ENCODE assay signal across 2 cellular contexts in the genomic region with DNA sequence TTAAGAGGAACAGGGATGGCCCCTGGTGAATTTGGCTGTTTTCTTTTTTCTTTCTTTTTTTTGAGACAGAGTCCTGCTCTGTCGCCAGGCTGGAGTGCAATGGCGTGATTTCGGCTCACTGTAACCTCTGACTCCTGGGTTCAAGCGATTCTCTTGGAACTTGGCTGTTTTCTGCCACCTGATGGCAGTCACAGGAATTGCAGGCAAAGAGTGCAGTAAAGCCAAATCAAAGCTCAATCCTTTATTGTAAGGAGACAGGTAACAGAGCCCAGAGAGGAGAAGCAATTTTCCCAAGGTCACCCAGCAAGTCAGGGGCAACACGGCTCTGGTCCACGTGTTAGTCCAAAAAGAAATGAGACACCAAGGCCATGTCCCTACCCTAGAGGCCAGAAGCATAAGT.
TF ChIP-seq lines count a peak whose summit lies in the region.

No MANE protein-coding gene starts in this region.

TF ChIP-seq in GM23338, 12 proteins besides CTCF, POLR2A, EP300 and RAD21 (continued from another document):
- no peak for TF ChIP-seq EZH2 (IDR thresholded peaks at IDR 0.05; ENCODE audit: low read depth, unreplicated experiment)
- TF ChIP-seq, protein P1, sequence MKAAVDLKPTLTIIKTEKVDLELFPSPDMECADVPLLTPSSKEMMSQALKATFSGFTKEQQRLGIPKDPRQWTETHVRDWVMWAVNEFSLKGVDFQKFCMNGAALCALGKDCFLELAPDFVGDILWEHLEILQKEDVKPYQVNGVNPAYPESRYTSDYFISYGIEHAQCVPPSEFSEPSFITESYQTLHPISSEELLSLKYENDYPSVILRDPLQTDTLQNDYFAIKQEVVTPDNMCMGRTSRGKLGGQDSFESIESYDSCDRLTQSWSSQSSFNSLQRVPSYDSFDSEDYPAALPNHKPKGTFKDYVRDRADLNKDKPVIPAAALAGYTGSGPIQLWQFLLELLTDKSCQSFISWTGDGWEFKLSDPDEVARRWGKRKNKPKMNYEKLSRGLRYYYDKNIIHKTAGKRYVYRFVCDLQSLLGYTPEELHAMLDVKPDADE (IDR thresholded peaks at IDR 0.05) = no peak
- TF ChIP-seq, protein P2, sequence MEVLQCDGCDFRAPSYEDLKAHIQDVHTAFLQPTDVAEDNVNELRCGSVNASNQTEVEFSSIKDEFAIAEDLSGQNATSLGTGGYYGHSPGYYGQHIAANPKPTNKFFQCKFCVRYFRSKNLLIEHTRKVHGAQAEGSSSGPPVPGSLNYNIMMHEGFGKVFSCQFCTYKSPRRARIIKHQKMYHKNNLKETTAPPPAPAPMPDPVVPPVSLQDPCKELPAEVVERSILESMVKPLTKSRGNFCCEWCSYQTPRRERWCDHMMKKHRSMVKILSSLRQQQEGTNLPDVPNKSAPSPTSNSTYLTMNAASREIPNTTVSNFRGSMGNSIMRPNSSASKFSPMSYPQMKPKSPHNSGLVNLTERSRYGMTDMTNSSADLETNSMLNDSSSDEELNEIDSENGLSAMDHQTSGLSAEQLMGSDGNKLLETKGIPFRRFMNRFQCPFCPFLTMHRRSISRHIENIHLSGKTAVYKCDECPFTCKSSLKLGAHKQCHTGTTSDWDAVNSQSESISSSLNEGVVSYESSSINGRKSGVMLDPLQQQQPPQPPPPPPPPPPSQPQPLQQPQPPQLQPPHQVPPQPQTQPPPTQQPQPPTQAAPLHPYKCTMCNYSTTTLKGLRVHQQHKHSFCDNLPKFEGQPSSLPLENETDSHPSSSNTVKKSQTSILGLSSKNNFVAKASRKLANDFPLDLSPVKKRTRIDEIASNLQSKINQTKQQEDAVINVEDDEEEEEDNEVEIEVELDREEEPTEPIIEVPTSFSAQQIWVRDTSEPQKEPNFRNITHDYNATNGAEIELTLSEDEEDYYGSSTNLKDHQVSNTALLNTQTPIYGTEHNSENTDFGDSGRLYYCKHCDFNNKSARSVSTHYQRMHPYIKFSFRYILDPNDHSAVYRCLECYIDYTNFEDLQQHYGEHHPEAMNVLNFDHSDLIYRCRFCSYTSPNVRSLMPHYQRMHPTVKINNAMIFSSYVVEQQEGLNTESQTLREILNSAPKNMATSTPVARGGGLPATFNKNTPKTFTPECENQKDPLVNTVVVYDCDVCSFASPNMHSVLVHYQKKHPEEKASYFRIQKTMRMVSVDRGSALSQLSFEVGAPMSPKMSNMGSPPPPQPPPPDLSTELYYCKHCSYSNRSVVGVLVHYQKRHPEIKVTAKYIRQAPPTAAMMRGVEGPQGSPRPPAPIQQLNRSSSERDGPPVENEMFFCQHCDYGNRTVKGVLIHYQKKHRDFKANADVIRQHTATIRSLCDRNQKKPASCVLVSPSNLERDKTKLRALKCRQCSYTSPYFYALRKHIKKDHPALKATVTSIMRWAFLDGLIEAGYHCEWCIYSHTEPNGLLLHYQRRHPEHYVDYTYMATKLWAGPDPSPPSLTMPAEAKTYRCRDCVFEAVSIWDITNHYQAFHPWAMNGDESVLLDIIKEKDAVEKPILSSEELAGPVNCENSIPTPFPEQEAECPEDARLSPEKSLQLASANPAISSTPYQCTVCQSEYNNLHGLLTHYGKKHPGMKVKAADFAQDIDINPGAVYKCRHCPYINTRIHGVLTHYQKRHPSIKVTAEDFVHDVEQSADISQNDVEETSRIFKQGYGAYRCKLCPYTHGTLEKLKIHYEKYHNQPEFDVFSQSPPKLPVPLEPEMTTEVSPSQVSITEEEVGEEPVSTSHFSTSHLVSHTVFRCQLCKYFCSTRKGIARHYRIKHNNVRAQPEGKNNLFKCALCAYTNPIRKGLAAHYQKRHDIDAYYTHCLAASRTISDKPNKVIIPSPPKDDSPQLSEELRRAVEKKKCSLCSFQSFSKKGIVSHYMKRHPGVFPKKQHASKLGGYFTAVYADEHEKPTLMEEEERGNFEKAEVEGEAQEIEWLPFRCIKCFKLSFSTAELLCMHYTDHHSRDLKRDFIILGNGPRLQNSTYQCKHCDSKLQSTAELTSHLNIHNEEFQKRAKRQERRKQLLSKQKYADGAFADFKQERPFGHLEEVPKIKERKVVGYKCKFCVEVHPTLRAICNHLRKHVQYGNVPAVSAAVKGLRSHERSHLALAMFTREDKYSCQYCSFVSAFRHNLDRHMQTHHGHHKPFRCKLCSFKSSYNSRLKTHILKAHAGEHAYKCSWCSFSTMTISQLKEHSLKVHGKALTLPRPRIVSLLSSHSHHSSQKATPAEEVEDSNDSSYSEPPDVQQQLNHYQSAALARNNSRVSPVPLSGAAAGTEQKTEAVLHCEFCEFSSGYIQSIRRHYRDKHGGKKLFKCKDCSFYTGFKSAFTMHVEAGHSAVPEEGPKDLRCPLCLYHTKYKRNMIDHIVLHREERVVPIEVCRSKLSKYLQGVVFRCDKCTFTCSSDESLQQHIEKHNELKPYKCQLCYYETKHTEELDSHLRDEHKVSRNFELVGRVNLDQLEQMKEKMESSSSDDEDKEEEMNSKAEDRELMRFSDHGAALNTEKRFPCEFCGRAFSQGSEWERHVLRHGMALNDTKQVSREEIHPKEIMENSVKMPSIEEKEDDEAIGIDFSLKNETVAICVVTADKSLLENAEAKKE (CRISPR knock-in tag; IDR thresholded peaks at IDR 0.05) = no peak
- TF ChIP-seq ZNF331 (CRISPR knock-in tag; IDR thresholded peaks at IDR 0.05; ENCODE audit: low read depth) = no peak
- no peak for TF ChIP-seq STAT1 (IDR thresholded peaks at IDR 0.05; ENCODE audit: unreplicated experiment)
- no peak for TF ChIP-seq NANOG (IDR thresholded peaks at IDR 0.05; ENCODE audit: borderline replicate concordance)
- TF ChIP-seq, protein P3, sequence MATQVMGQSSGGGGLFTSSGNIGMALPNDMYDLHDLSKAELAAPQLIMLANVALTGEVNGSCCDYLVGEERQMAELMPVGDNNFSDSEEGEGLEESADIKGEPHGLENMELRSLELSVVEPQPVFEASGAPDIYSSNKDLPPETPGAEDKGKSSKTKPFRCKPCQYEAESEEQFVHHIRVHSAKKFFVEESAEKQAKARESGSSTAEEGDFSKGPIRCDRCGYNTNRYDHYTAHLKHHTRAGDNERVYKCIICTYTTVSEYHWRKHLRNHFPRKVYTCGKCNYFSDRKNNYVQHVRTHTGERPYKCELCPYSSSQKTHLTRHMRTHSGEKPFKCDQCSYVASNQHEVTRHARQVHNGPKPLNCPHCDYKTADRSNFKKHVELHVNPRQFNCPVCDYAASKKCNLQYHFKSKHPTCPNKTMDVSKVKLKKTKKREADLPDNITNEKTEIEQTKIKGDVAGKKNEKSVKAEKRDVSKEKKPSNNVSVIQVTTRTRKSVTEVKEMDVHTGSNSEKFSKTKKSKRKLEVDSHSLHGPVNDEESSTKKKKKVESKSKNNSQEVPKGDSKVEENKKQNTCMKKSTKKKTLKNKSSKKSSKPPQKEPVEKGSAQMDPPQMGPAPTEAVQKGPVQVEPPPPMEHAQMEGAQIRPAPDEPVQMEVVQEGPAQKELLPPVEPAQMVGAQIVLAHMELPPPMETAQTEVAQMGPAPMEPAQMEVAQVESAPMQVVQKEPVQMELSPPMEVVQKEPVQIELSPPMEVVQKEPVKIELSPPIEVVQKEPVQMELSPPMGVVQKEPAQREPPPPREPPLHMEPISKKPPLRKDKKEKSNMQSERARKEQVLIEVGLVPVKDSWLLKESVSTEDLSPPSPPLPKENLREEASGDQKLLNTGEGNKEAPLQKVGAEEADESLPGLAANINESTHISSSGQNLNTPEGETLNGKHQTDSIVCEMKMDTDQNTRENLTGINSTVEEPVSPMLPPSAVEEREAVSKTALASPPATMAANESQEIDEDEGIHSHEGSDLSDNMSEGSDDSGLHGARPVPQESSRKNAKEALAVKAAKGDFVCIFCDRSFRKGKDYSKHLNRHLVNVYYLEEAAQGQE (IDR thresholded peaks at IDR 0.05; ENCODE audit: unreplicated experiment) = no peak
- no peak for TF ChIP-seq POLR2AphosphoS5 (IDR thresholded peaks at IDR 0.05; ENCODE audit: low read depth)
- TF ChIP-seq EZH2phosphoT487 (IDR thresholded peaks at IDR 0.05; ENCODE audit: unreplicated experiment) = no peak
- TF ChIP-seq CREB1 (CRISPR knock-in tag; IDR thresholded peaks at IDR 0.05; ENCODE audit: low read depth) = no peak

TF ChIP-seq in HepG2, 621 proteins besides CTCF, POLR2A, EP300 and RAD21 (continued from another document):
- TF ChIP-seq MEIS2 (CRISPR knock-in tag; IDR thresholded peaks at IDR 0.05) = no peak
